ENCODE assay signal across 9 cellular contexts in the genomic region with DNA sequence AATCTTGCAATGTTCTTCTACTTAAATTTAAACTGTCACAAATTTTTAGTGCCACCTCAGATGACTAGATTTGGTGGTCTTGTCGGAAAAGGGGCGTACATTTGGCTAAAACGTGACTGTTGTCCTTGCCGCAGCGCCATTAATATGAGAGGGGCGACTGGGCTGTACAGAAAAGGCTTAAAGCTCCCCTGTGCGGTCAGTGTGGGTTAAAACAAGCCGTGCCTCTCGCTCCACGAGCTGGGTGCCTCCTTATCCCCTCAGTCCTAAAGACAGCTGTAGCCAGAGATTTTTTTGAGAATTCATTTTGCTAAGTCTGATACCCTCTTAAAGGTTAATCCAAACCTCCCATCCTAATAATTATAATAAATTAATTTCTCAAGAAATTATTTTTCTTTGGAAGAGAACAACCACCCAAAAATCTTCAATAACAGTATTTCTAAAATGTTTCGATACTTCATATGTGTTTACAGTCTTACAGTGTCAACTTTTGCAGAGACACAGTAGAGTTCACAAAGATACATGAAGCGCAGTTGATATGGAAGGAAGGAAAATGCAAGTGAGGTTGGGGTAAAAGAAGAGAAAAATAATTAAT.
A peak's percentile ranks its signal among the peaks of the same experiment; 100 is the strongest.
DNase-seq lines count a peak whose midpoint lies in the region; ATAC-seq, FAIRE-seq and TF ChIP-seq lines count a peak whose summit lies in the region.
"Had no signal": no experiment of that assay in that cellular context is flagged by ENCODE, and none has a peak within 500 bp of the region (broad histone marks: within the 10 kb centered on the region; RNA-seq: fewer than 3 reads in every experiment).

No MANE protein-coding gene starts in this region.

- peak; percentile 10 to 18 for DNase-seq in activated T-cell treated with anti-CD3 and anti-CD28 coated beads, Interleukin-2, amount 50 U/mL, for 72 hours
- no peak for DNase-seq in activated T-cell treated with anti-CD3 and anti-CD28 coated beads for 4 hours
- peak; percentile 53 for DNase-seq in RWPE1 (ENCODE audit: low spot score)
- peak; percentile 62 for DNase-seq in fibroblast of pulmonary artery (ENCODE audit: low read depth)
- DNase-seq in pancreas, result peak in 3 of 6 donors; percentile 22 to 33 (median 31)
- DNase-seq in GDM1 (lab: John Stamatoyannopoulos, UW), result no peak

- H3K27ac ChIP-seq in RWPE1 (no peak overlapping the region), pancreas (no peak overlapping the region)

- ATAC-seq in activated T-cell treated with anti-CD3 and anti-CD28 coated beads, Interleukin-2, amount 50 U/mL, for 72 hours (replicated peaks in 1 of 2), result peak; percentile 32 to 51
- ATAC-seq in HG03342 (IDR thresholded peaks at IDR 0.05; ENCODE audit: unreplicated experiment), result peak; percentile 68
- peak in 3 of 4 donors; percentile 84 to 91 (median 91) for ATAC-seq in pancreas
- no peak for ATAC-seq in HG03095 (IDR thresholded peaks at IDR 0.05; ENCODE audit: unreplicated experiment)

- no peak for FAIRE-seq in pancreas (lab: Jason Lieb, UNC)
- FAIRE-seq: GM18507 had no signal

- H3K4me3 ChIP-seq in fibroblast of pulmonary artery (replicated peaks; ENCODE audit: low read depth, low read length) (peak overlapping the region; percentile 22), pancreas (no peak overlapping the region)

- H3K36me3 ChIP-seq in pancreas, result no peaks in the 10 kb centered on the region

- no peak overlapping the region for H3K27ac Mint-ChIP-seq in activated T-cell treated with anti-CD3 and anti-CD28 coated beads, Interleukin-2, amount 50 U/mL, for 72 hours

- no peak overlapping the region for H3K4me3 Mint-ChIP-seq in activated T-cell treated with anti-CD3 and anti-CD28 coated beads, Interleukin-2, amount 50 U/mL, for 72 hours

- peaks cover 0 to 5% (median 0%) of the 10 kb centered on the region in 4 donors for H3K27me3 ChIP-seq in pancreas

- intact Hi-C loops in pancreas (cut with DNase I), result no loop called here

- WGBS in pancreas, 2 donors, result 17 to 21% methylated on average over 12 of the region's 12 CpGs

- CTCF ChIA-PET in RWPE1 (lab: Yijun Ruan, JAX), result interaction anchor here (0.5 to 2.5 kb wide), 15 partner anchors 9 to 902 kb away, joined by 3 to 24 read pairs (median 3); no protein-coding TSS in a partner anchor

- H3K4me1 Mint-ChIP-seq in activated T-cell treated with anti-CD3 and anti-CD28 coated beads, Interleukin-2, amount 50 U/mL, for 72 hours (ENCODE audit: low read depth), result no peaks in the 10 kb centered on the region

- POLR2A ChIA-PET in RWPE1 (lab: Yijun Ruan, JAX; ENCODE audit: low non-redundant PET), result no interaction called here

- H3K9me3 ChIP-seq in pancreas, result no peaks in the 10 kb centered on the region

- H3K4me1 ChIP-seq in pancreas, result no peaks in the 10 kb centered on the region

- TF ChIP-seq CTCF in RWPE1 (conservative IDR thresholded peaks at IDR 0.05; ENCODE audit: low read depth) (peak; percentile 77), fibroblast of pulmonary artery (IDR thresholded peaks at IDR 0.05; ENCODE audit: low read length, missing control alignments) (peak; percentile 64), pancreas (IDR thresholded peaks at IDR 0.05) (peak in 2 of 4 donors; percentile 15 to 17)

- peaks cover 0 to 4% of the 10 kb centered on the region in 2 donors for H3K9me3 Mint-ChIP-seq in activated T-cell treated with anti-CD3 and anti-CD28 coated beads, Interleukin-2, amount 50 U/mL, for 72 hours

- H3K36me3 Mint-ChIP-seq in activated T-cell treated with anti-CD3 and anti-CD28 coated beads, Interleukin-2, amount 50 U/mL, for 72 hours (ENCODE audit: insufficient read depth in 2 of 2), result peaks cover 0 to 6% of the 10 kb centered on the region in 2 donors

- H3K27me3 Mint-ChIP-seq in activated T-cell treated with anti-CD3 and anti-CD28 coated beads, Interleukin-2, amount 50 U/mL, for 72 hours (ENCODE audit: low read depth), result peaks cover 41% of the 10 kb centered on the region

Comparison
In these comparisons a context has a peak if more than half of its experiments do, and no peak if none do; other contexts are left out.
1. DNase-seq: peak in activated T-cell treated with anti-CD3 and anti-CD28 coated beads, Interleukin-2, amount 50 U/mL, for 72 hours (2 of 2), RWPE1 (single experiment) and fibroblast of pulmonary artery (single experiment); none in activated T-cell treated with anti-CD3 and anti-CD28 coated beads for 4 hours (single experiment) and GDM1 (single experiment).